Comparison of ENCODE assay signal across 17 cellular contexts in genomic region chr10:93032809-93033137, GRCh38. TPM values are rescaled to one million over a fixed set of nuclear protein-coding genes. Genes with fewer than 3 reads are reported as not detected.
DNase-seq lines count a peak whose midpoint lies in the region; ATAC-seq and TF ChIP-seq lines count a peak whose summit lies in the region.
"Had no signal": no experiment of that assay in that cellular context is flagged by ENCODE, and none has a peak within 500 bp of the region (broad histone marks: within the 10 kb centered on the region; RNA-seq: fewer than 3 reads in every experiment).

No MANE protein-coding gene starts in this region.

- no peak overlapping the region for H3T11ph ChIP-seq in H9 (ENCODE audit: low read length)

- H2BK15ac ChIP-seq in H9 (ENCODE audit: low read depth, low read length) = no peak overlapping the region

- ATAC-seq in aorta (ENCODE audit: low FRiP score) = no peak
- ATAC-seq in HG03039 (IDR thresholded peaks at IDR 0.05; ENCODE audit: unreplicated experiment) = no peak
- no peak for ATAC-seq in activated CD8-positive, alpha-beta T cell treated with anti-CD3 and anti-CD28 coated beads, Interleukin-2, amount 10 ng/mL, durations not matched to agents 7 days and 5 days
- ATAC-seq: HCT116 had no signal

- H4K8ac ChIP-seq in H9 (replicated peaks; ENCODE audit: insufficient read length, low read depth, low read length) = no peak overlapping the region

- no peak overlapping the region for H3K18ac ChIP-seq in H9 (ENCODE audit: insufficient read length, low read depth, low read length)

- no peaks in the 10 kb centered on the region for H3K9me3 ChIP-seq in H9 (ENCODE audit: control insufficient read depth, low read depth, low read length)
- H3K9me3 ChIP-seq in ascending aorta = no peaks in the 10 kb centered on the region
- H3K9me3 ChIP-seq in liver (ENCODE audit: control insufficient read depth in 4 of 4, low read length in 3 of 4) = no peaks in the 10 kb centered on the region
- no peaks in the 10 kb centered on the region for H3K9me3 ChIP-seq in aorta (ENCODE audit: control insufficient read depth, low read length)
- H3K9me3 ChIP-seq: SK-N-SH had no signal

- no peak for TF ChIP-seq RAD21 in liver (IDR thresholded peaks at IDR 0.05)

- H3K4me1 Mint-ChIP-seq in H9 = peaks cover 29 to 35% of the 10 kb centered on the region in 2 experiments
- H3K4me1 Mint-ChIP-seq in activated CD8-positive, alpha-beta T cell treated with anti-CD3 and anti-CD28 coated beads, Interleukin-2, amount 10 ng/mL, durations not matched to agents 7 days and 5 days (ENCODE audit: low read depth) = no peaks in the 10 kb centered on the region

- H3K4me3 ChIP-seq in ascending aorta (peak overlapping the region in 1 of 2 donors; percentile 41), liver (ENCODE audit: low read depth in 1 of 3, low read length in 3 of 3) (no peak overlapping the region), aorta (ENCODE audit: low read length in 2 of 2) (peak overlapping the region in 1 of 2 donors; percentile 3)

- peak overlapping the region; percentile 1 to 73 (median 18); a peak in 3 of 7 replicates for H3K27ac Mint-ChIP-seq in H9
- no peak overlapping the region for H3K27ac Mint-ChIP-seq in activated CD8-positive, alpha-beta T cell treated with anti-CD3 and anti-CD28 coated beads, Interleukin-2, amount 10 ng/mL, durations not matched to agents 7 days and 5 days
- H3K27ac Mint-ChIP-seq: CD4-positive, CD25-positive, alpha-beta regulatory T cell had no signal

- peaks cover 0 to 2% of the 10 kb centered on the region in 2 experiments; a peak in 1 of 5 replicates for H3K9me3 Mint-ChIP-seq in H9
- no peaks in the 10 kb centered on the region for H3K9me3 Mint-ChIP-seq in activated CD8-positive, alpha-beta T cell treated with anti-CD3 and anti-CD28 coated beads, Interleukin-2, amount 10 ng/mL, durations not matched to agents 7 days and 5 days (ENCODE audit: insufficient read depth)
- H3K9me3 Mint-ChIP-seq: CD4-positive, CD25-positive, alpha-beta regulatory T cell had no signal

- no peak overlapping the region for H2AK5ac ChIP-seq in H9 (ENCODE audit: insufficient read length, low read length)

- H3K4me1 ChIP-seq in H9 (ENCODE audit: insufficient read depth, low read length) = no peaks in the 10 kb centered on the region
- peaks cover 16 to 40% of the 10 kb centered on the region in 2 donors for H3K4me1 ChIP-seq in ascending aorta
- peaks cover 0 to 24% (median 18%) of the 10 kb centered on the region in 4 donors for H3K4me1 ChIP-seq in liver (ENCODE audit: control insufficient read depth in 4 of 4, insufficient read depth in 4 of 4, low read length in 3 of 4)
- H3K4me1 ChIP-seq in aorta (ENCODE audit: control insufficient read depth in 1 of 2, insufficient read depth in 2 of 2, low read length in 2 of 2) = peaks cover 1 to 9% of the 10 kb centered on the region in 2 donors

- no peak overlapping the region for H3K4me3 Mint-ChIP-seq in H9
- no peak overlapping the region for H3K4me3 Mint-ChIP-seq in activated CD8-positive, alpha-beta T cell treated with anti-CD3 and anti-CD28 coated beads, Interleukin-2, amount 10 ng/mL, durations not matched to agents 7 days and 5 days
- H3K4me3 Mint-ChIP-seq: CD4-positive, CD25-positive, alpha-beta regulatory T cell had no signal

- peaks cover 0 to 5% (median 0%) of the 10 kb centered on the region in 3 experiments; a peak in 1 of 7 replicates for H3K36me3 Mint-ChIP-seq in H9 (ENCODE audit: insufficient read depth in 1 of 3, low read depth in 3 of 3)
- H3K36me3 Mint-ChIP-seq in activated CD8-positive, alpha-beta T cell treated with anti-CD3 and anti-CD28 coated beads, Interleukin-2, amount 10 ng/mL, durations not matched to agents 7 days and 5 days (ENCODE audit: low read depth) = no peaks in the 10 kb centered on the region

- no peak overlapping the region for H2BK20ac ChIP-seq in H9 (ENCODE audit: low read depth, low read length, poor library complexity, severe bottlenecking)

- H3K4ac ChIP-seq in H9 (ENCODE audit: low read depth, low read length) = no peak overlapping the region

- no peak overlapping the region for H3K23ac ChIP-seq in H9 (ENCODE audit: insufficient read length, low read depth, low read length)

- CTCF ChIA-PET in activated CD8-positive, alpha-beta T cell treated with anti-CD3 and anti-CD28 coated beads, Interleukin-2, amount 10 ng/mL, durations not matched to agents 7 days and 5 days (lab: Charles Lee) = no interaction called here

- DNase-seq in H9 (no peak), ascending aorta (ENCODE audit: low spot score in 2 of 2) (no peak), aorta (no peak), DMS53 (lab: John Stamatoyannopoulos, UW) (no peak)
- DNase-seq in activated CD8-positive, alpha-beta T cell treated with anti-CD3 and anti-CD28 coated beads, Interleukin-2, amount 10 ng/mL, durations not matched to agents 7 days and 5 days = no peak
- DNase-seq: CD4-positive, CD25-positive, alpha-beta regulatory T cell; KG1; NCI-H1048; NCI-H1436 treated with DMSO at 0.1 percent for 48 hours; NCI-H2081 treated with DMSO at 0.1 percent for 48 hours; NCI-H524; Right ventricle myocardium superior; SK-N-SH had no signal

- POLR2A ChIA-PET in activated CD8-positive, alpha-beta T cell treated with anti-CD3 and anti-CD28 coated beads, Interleukin-2, amount 10 ng/mL, durations not matched to agents 7 days and 5 days (lab: Charles Lee) = no interaction called here

- H4K5ac ChIP-seq in H9 (ENCODE audit: insufficient read length, low read depth, low read length) = no peak overlapping the region

- H3K9ac ChIP-seq in H9 (ENCODE audit: extremely low read depth, insufficient read length, low read length) (no peak overlapping the region), liver (ENCODE audit: low read depth in 1 of 2, low read length in 2 of 2) (peak overlapping the region in 1 of 2 donors; percentile 2)
- H3K9ac ChIP-seq: SK-N-SH had no signal

- no peaks in the 10 kb centered on the region for H3K23me2 ChIP-seq in H9 (ENCODE audit: insufficient read length, low read depth, low read length, poor library complexity, severe bottlenecking)

- H3K79me1 ChIP-seq in H9 (ENCODE audit: insufficient read depth, low read depth, low read length, poor library complexity, severe bottlenecking) = no peaks in the 10 kb centered on the region

- H2BK120ac ChIP-seq in H9 (ENCODE audit: low read depth, low read length, poor library complexity, severe bottlenecking) = no peak overlapping the region

- H4K91ac ChIP-seq in H9 (ENCODE audit: insufficient read length, low read depth, low read length) = no peak overlapping the region

- H3K27ac ChIP-seq in H9 (ENCODE audit: insufficient read length, low read depth, low read length) (no peak overlapping the region), ascending aorta (peak overlapping the region; percentile 53 to 68), liver (ENCODE audit: low read depth in 1 of 2, low read length in 2 of 2) (peak overlapping the region; percentile 76 to 83), aorta (ENCODE audit: low read depth in 1 of 2, low read length in 2 of 2) (peak overlapping the region; percentile 27 to 57)

- WGBS in H9 (ENCODE audit: extremely low coverage, insufficient read length, low lambda C conversion rate) = no CpG with 5 or more reads among the region's 1 CpG
- WGBS in liver = 37% methylated on average over 1 of the region's 1 CpG
- 86 to 90% methylated on average over 1 of the region's 1 CpG for WGBS in aorta, 2 donors

- H2BK5ac ChIP-seq in H9 (ENCODE audit: insufficient read length, low read length) = no peak overlapping the region

- no peaks in the 10 kb centered on the region for H3K27me3 Mint-ChIP-seq in H9 (ENCODE audit: low read depth)
- no peaks in the 10 kb centered on the region for H3K27me3 Mint-ChIP-seq in activated CD8-positive, alpha-beta T cell treated with anti-CD3 and anti-CD28 coated beads, Interleukin-2, amount 10 ng/mL, durations not matched to agents 7 days and 5 days (ENCODE audit: low read depth)
- H3K27me3 Mint-ChIP-seq: CD4-positive, CD25-positive, alpha-beta regulatory T cell had no signal

- no peaks in the 10 kb centered on the region for H4K20me1 ChIP-seq in H9 (ENCODE audit: control insufficient read depth, insufficient read depth, insufficient read length)

- H3K27me3 ChIP-seq in H9 (ENCODE audit: insufficient read depth, low read length) (no peaks in the 10 kb centered on the region), ascending aorta (no peaks in the 10 kb centered on the region), liver (ENCODE audit: control insufficient read depth in 4 of 4, insufficient read depth in 4 of 4, low read length in 3 of 4) (no peaks in the 10 kb centered on the region), aorta (ENCODE audit: control insufficient read depth in 1 of 2, insufficient read depth in 2 of 2, low read length in 1 of 2) (no peaks in the 10 kb centered on the region)

- H3K79me2 ChIP-seq in H9 (ENCODE audit: insufficient read depth, low read length) = no peaks in the 10 kb centered on the region

- intact Hi-C loops in ascending aorta (cut with DNase I) (no loop called here), aorta (cut with DNase I) (loop anchor here in 1 of 2 donors (10.0 kb wide), 2 partner anchors 68 to 138 kb away; no protein-coding TSS in a partner anchor)

- H2BK12ac ChIP-seq in H9 (ENCODE audit: insufficient read length, low read depth, low read length) = no peak overlapping the region

- no peak overlapping the region for H3K4me2 ChIP-seq in H9 (ENCODE audit: insufficient read depth, insufficient read length, low read length)
- H3K4me2 ChIP-seq: SK-N-SH had no signal

- H3K56ac ChIP-seq in H9 (ENCODE audit: insufficient read length, low read depth, low read length) = no peak overlapping the region

- no peak overlapping the region for H2AFZ ChIP-seq in H9 (ENCODE audit: low read length)

- H3K14ac ChIP-seq in H9 (ENCODE audit: insufficient read depth, low read length) = no peak overlapping the region

- no peak for TF ChIP-seq CTCF in H9 (conservative IDR thresholded peaks at IDR 0.05)
- TF ChIP-seq CTCF in ascending aorta (IDR thresholded peaks at IDR 0.05) = no peak
- no peak for TF ChIP-seq CTCF in liver (IDR thresholded peaks at IDR 0.05; ENCODE audit: low read depth, low read length, missing input control)

- no peaks in the 10 kb centered on the region for H3K36me3 ChIP-seq in ascending aorta
- no peaks in the 10 kb centered on the region for H3K36me3 ChIP-seq in liver (ENCODE audit: control insufficient read depth in 4 of 4, insufficient read depth in 3 of 4, low read depth in 1 of 4, low read length in 3 of 4)
- no peaks in the 10 kb centered on the region for H3K36me3 ChIP-seq in aorta (ENCODE audit: control insufficient read depth in 1 of 2, insufficient read depth in 2 of 2, low read length in 1 of 2)

RNA-seq across cellular contexts. Expression of gene CYP26C1, which starts 27.8 kb away (rescaled TPM):
- total RNA-seq in H9 (2021) (0.42 and 0.79 TPM in 2 replicates), ascending aorta (not detected), liver (under 1 TPM; 0.09 to 0.25 TPM), aorta (under 1 TPM; 0.21 to 0.23 TPM)
- polyA plus RNA-seq in liver (not detected), aorta (not detected)
- total RNA-seq in activated CD8-positive, alpha-beta T cell treated with anti-CD3 and anti-CD28 coated beads, Interleukin-2, amount 10 ng/mL, durations not matched to agents 7 days and 5 days = under 1 TPM; 0.10 to 0.11 TPM
- total RNA-seq: CD4-positive, CD25-positive, alpha-beta regulatory T cell; M059J had no signal
- polyA plus RNA-seq: CD4-positive, CD25-positive, alpha-beta regulatory T cell; SK-N-SH had no signal

RNA-seq across cellular contexts. Expression of gene CYP26A1, which starts 40.9 kb away (rescaled TPM):
- total RNA-seq in H9 (2021) (70.4 and 72.1 TPM in 2 replicates), ascending aorta (not detected), liver (under 1 TPM in 1 of 2 donors, not detected in 1; 0.08 TPM), aorta (not detected)
- polyA plus RNA-seq in liver (1 to 10 TPM in 1 of 2 donors, under 1 TPM in 1; 0.29 to 1.4 TPM), aorta (not detected)
- not detected for total RNA-seq in activated CD8-positive, alpha-beta T cell treated with anti-CD3 and anti-CD28 coated beads, Interleukin-2, amount 10 ng/mL, durations not matched to agents 7 days and 5 days
- total RNA-seq: CD4-positive, CD25-positive, alpha-beta regulatory T cell; M059J; Right ventricle myocardium superior had no signal
- polyA plus RNA-seq: CD4-positive, CD25-positive, alpha-beta regulatory T cell; SK-N-SH had no signal

Comparison
In these comparisons a context has a peak if more than half of its experiments do, and no peak if none do; other contexts are left out.
1. RNA of gene CYP26A1, which starts 40.9 kb away (total RNA-seq): 70.4 to 72.1 TPM in H9; 0.08 TPM in liver, not detected in aorta, not detected in activated CD8-positive, alpha-beta T cell treated with anti-CD3 and anti-CD28 coated beads, Interleukin-2, amount 10 ng/mL, durations not matched to agents 7 days and 5 days and not detected in ascending aorta (single experiment); every median in the first group is over 10 times any median in the second.